1 cellular context compared by ENCODE assay signal in the genomic region with DNA sequence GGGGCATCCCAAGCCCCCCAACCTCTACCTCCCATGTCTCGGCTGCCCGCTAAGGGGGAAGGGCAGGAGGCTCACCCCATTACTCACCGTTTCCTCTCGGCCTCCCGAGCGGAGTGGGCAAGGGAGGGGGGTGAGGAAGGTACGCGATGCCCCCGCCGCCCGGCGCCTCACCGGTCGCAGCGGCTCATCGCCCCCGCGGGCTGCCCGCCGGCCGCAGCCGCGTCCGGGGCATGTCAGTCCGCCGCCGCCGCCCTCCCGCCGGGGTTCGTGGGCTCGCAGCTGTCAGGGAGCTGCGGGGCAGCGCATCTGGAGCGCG.
TF ChIP-seq lines count a peak whose summit lies in the region.

No MANE protein-coding gene starts in this region.

TF ChIP-seq in GM12878, 131 proteins besides CTCF, POLR2A, EP300 and RAD21 (continued from another document):
- no peak for TF ChIP-seq YBX1 (IDR thresholded peaks at IDR 0.05)
- TF ChIP-seq, protein P1, sequence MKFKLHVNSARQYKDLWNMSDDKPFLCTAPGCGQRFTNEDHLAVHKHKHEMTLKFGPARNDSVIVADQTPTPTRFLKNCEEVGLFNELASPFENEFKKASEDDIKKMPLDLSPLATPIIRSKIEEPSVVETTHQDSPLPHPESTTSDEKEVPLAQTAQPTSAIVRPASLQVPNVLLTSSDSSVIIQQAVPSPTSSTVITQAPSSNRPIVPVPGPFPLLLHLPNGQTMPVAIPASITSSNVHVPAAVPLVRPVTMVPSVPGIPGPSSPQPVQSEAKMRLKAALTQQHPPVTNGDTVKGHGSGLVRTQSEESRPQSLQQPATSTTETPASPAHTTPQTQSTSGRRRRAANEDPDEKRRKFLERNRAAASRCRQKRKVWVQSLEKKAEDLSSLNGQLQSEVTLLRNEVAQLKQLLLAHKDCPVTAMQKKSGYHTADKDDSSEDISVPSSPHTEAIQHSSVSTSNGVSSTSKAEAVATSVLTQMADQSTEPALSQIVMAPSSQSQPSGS (IDR thresholded peaks at IDR 0.05; ENCODE audit: low read length), result no peak
- no peak for TF ChIP-seq TCF3 (IDR thresholded peaks at IDR 0.05; ENCODE audit: borderline replicate concordance, insufficient read depth, low read depth, low read length)
- TF ChIP-seq, protein P2, sequence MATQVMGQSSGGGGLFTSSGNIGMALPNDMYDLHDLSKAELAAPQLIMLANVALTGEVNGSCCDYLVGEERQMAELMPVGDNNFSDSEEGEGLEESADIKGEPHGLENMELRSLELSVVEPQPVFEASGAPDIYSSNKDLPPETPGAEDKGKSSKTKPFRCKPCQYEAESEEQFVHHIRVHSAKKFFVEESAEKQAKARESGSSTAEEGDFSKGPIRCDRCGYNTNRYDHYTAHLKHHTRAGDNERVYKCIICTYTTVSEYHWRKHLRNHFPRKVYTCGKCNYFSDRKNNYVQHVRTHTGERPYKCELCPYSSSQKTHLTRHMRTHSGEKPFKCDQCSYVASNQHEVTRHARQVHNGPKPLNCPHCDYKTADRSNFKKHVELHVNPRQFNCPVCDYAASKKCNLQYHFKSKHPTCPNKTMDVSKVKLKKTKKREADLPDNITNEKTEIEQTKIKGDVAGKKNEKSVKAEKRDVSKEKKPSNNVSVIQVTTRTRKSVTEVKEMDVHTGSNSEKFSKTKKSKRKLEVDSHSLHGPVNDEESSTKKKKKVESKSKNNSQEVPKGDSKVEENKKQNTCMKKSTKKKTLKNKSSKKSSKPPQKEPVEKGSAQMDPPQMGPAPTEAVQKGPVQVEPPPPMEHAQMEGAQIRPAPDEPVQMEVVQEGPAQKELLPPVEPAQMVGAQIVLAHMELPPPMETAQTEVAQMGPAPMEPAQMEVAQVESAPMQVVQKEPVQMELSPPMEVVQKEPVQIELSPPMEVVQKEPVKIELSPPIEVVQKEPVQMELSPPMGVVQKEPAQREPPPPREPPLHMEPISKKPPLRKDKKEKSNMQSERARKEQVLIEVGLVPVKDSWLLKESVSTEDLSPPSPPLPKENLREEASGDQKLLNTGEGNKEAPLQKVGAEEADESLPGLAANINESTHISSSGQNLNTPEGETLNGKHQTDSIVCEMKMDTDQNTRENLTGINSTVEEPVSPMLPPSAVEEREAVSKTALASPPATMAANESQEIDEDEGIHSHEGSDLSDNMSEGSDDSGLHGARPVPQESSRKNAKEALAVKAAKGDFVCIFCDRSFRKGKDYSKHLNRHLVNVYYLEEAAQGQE (IDR thresholded peaks at IDR 0.05; ENCODE audit: low read depth, low read length), result no peak
- TF ChIP-seq TARDBP (IDR thresholded peaks at IDR 0.05; ENCODE audit: borderline replicate concordance), result no peak
TF ChIP-seq in GM12878: peak in this region for 0.
